In genomic region chr5:78927657-78928282, GRCh38 we compare ENCODE assay signal across 11 cellular contexts. TPM values are rescaled to one million over a fixed set of nuclear protein-coding genes. Genes with fewer than 3 reads are reported as not detected.
DNase-seq lines count a peak whose midpoint lies in the region; ATAC-seq and TF ChIP-seq lines count a peak whose summit lies in the region.
"Had no signal": no experiment of that assay in that cellular context is flagged by ENCODE, and none has a peak within 500 bp of the region (broad histone marks: within the 10 kb centered on the region; RNA-seq: fewer than 3 reads in every experiment).

No MANE protein-coding gene starts in this region.

- no peaks in the 10 kb centered on the region for H3K27me3 ChIP-seq in gastrocnemius medialis

- H3K9me3 ChIP-seq in gastrocnemius medialis = no peaks in the 10 kb centered on the region

- no peak for TF ChIP-seq POLR2A in gastrocnemius medialis (IDR thresholded peaks at IDR 0.05)

- H3K27me3 Mint-ChIP-seq in mesothelial cell of epicardium (ENCODE audit: low read depth) = no peaks in the 10 kb centered on the region
- H3K27me3 Mint-ChIP-seq: stimulated activated naive B cell treated with anti-CD40 and anti-IgM and Interleukin-4, amounts not matched to agents 10 μg/mL and 1 μg/mL and 100 μg/mL, for 72 hours had no signal

- intact Hi-C loops in gastrocnemius medialis (cut with DNase I; ENCODE audit: low total_unique reads) = no loop called here

- TF ChIP-seq CTCF in choroid plexus epithelial cell (conservative IDR thresholded peaks at IDR 0.05; ENCODE audit: low read depth, low read length) = no peak
- no peak for TF ChIP-seq CTCF in mesothelial cell of epicardium (IDR thresholded peaks at IDR 0.05; ENCODE audit: unreplicated experiment)
- TF ChIP-seq CTCF in gastrocnemius medialis (IDR thresholded peaks at IDR 0.05 in 4 of 5, conservative IDR thresholded peaks at IDR 0.05 in 1 of 5) = no peak

- no peaks in the 10 kb centered on the region for H3K36me3 Mint-ChIP-seq in mesothelial cell of epicardium

- peaks cover 12% of the 10 kb centered on the region for H3K4me1 Mint-ChIP-seq in mesothelial cell of epicardium

- DNase-seq in Caki2 (ENCODE audit: low read depth) = peak; percentile 67
- peak; percentile 73 for DNase-seq in NCI-H146 (lab: John Stamatoyannopoulos, UW)
- peak; percentile 93 for DNase-seq in choroid plexus epithelial cell (ENCODE audit: low read depth)
- DNase-seq in mesothelial cell of epicardium (ENCODE audit: low spot score in 2 of 2, unreplicated experiment in 2 of 2) = no peak
- DNase-seq in GDM1 (lab: John Stamatoyannopoulos, UW) = no peak
- no peak for DNase-seq in pons (ENCODE audit: low spot score)
- DNase-seq in middle frontal gyrus (ENCODE audit: extremely low spot score, low spot score) = no peak
- no peak for DNase-seq in gastrocnemius medialis
- DNase-seq: activated CD4-positive, alpha-beta T cell treated with anti-CD3 and anti-CD28 coated beads, Interleukin-2, amount 50 U/mL, for 1 hour; NCI-H1092; stimulated activated naive B cell treated with anti-CD40 and anti-IgM and Interleukin-4, amounts not matched to agents 10 μg/mL and 1 μg/mL and 100 μg/mL, for 72 hours had no signal

- H3K4me3 Mint-ChIP-seq in mesothelial cell of epicardium = no peak overlapping the region
- H3K4me3 Mint-ChIP-seq: stimulated activated naive B cell treated with anti-CD40 and anti-IgM and Interleukin-4, amounts not matched to agents 10 μg/mL and 1 μg/mL and 100 μg/mL, for 72 hours had no signal

- no peaks in the 10 kb centered on the region for H3K4me1 ChIP-seq in gastrocnemius medialis

- peak overlapping the region; percentile 60 for H3K27ac Mint-ChIP-seq in mesothelial cell of epicardium
- H3K27ac Mint-ChIP-seq: stimulated activated naive B cell treated with anti-CD40 and anti-IgM and Interleukin-4, amounts not matched to agents 10 μg/mL and 1 μg/mL and 100 μg/mL, for 72 hours had no signal

- H3K9me3 Mint-ChIP-seq in mesothelial cell of epicardium = peaks cover 2% of the 10 kb centered on the region

- in situ Hi-C loops in Caki2 (cut with HindIII; ENCODE audit: low pct_unique_long_range_greater_than_20kb, low sequenced_read_pairs) (no loop called here), gastrocnemius medialis (cut with MboI; ENCODE audit: low sequenced_read_pairs in 4 of 4) (no loop called here)

- no peak overlapping the region for H3K27ac ChIP-seq in gastrocnemius medialis

- H3K4me3 ChIP-seq in choroid plexus epithelial cell (ENCODE audit: low read depth, low read length) = no peak overlapping the region
- no peak overlapping the region for H3K4me3 ChIP-seq in gastrocnemius medialis

- no peak for ATAC-seq in gastrocnemius medialis
- ATAC-seq: stimulated activated naive B cell treated with anti-CD40 and anti-IgM and Interleukin-4, amounts not matched to agents 10 μg/mL and 1 μg/mL and 100 μg/mL, for 72 hours had no signal

- no peaks in the 10 kb centered on the region for H3K36me3 ChIP-seq in gastrocnemius medialis

RNA-seq across cellular contexts. Expression of gene ARSB, which starts 57.3 kb away (rescaled TPM):
- 9.6 and 11.9 TPM in 2 replicates for total RNA-seq in Caki2 (2014; rRNA removed; shearing (Covaris generic); ENCODE audit: low replicate concordance)
- 21.4 to 23.4 TPM (median 22.5 TPM) in 3 replicates for total RNA-seq in mesothelial cell of epicardium
- total RNA-seq in gastrocnemius medialis = 1 to 10 TPM; 3.2 to 8.3 (median 5.1) TPM

Comparison
In these comparisons a context has a peak if more than half of its experiments do, and no peak if none do; other contexts are left out.
1. DNase-seq: peak in Caki2 (single experiment), NCI-H146 (single experiment) and choroid plexus epithelial cell (single experiment); none in mesothelial cell of epicardium (0 of 2), GDM1 (single experiment), pons (single experiment), middle frontal gyrus (single experiment) and gastrocnemius medialis (0 of 2).